ENCODE assay signal across 15 cellular contexts in the genomic region with DNA sequence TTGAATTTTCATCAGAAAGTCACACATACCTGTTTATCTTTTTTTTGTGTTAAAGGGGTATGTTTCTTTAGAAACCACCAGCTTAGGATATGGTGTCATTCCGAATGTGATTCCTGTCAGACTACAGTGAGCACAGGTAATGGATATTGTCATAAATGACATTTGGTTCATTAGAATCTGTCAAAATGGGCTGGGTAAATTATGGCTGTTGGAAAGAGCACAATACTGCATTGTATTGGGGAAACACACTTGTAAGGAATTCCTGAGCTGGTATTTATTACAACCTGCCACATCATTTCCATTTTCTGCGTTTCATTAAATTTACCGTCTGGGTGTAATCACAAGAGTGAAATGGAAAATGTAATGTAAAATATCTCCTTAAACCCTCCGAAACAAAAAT.
DNase-seq lines count a peak whose midpoint lies in the region; ATAC-seq and TF ChIP-seq lines count a peak whose summit lies in the region.
"Had no signal": no experiment of that assay in that cellular context is flagged by ENCODE, and none has a peak within 500 bp of the region (broad histone marks: within the 10 kb centered on the region; RNA-seq: fewer than 3 reads in every experiment).

No MANE protein-coding gene starts in this region.

- H3K9me3 ChIP-seq in HUES48 (ENCODE audit: control insufficient read depth, insufficient read depth, low read length) (no peaks in the 10 kb centered on the region), RWPE2 (ENCODE audit: severe bottlenecking) (no peaks in the 10 kb centered on the region), skeletal muscle satellite cell (replicated peaks; ENCODE audit: low read length) (no peaks in the 10 kb centered on the region)
- H3K9me3 ChIP-seq: HAP-1, Peyer's patch had no signal

- H3K27me3 ChIP-seq in HUES48 (ENCODE audit: control insufficient read depth, insufficient read depth, low read length) (no peaks in the 10 kb centered on the region), RWPE2 (ENCODE audit: insufficient read depth, poor library complexity, severe bottlenecking) (no peaks in the 10 kb centered on the region), skeletal muscle satellite cell (ENCODE audit: control insufficient read depth, insufficient read depth, low read length) (no peaks in the 10 kb centered on the region)
- H3K27me3 ChIP-seq: Peyer's patch had no signal

- peak; percentile 1 for ATAC-seq in RWPE2 (ENCODE audit: low read depth)
- ATAC-seq in HG03520 (IDR thresholded peaks at IDR 0.05; ENCODE audit: unreplicated experiment) = no peak
- ATAC-seq: SK-N-SH treated with all-trans-retinoic acid at 6 μM for 48 hours had no signal

- H3K27ac ChIP-seq in HUES48 (ENCODE audit: low read depth, low read length) = peak overlapping the region; percentile 8
- H3K27ac ChIP-seq in RWPE2 (ENCODE audit: poor library complexity, severe bottlenecking) = peak overlapping the region; percentile 93
- peak overlapping the region; percentile 92 for H3K27ac ChIP-seq in epithelial cell of prostate
- H3K27ac ChIP-seq: Peyer's patch had no signal

- H3K36me3 ChIP-seq in HUES48 (ENCODE audit: control insufficient read depth, insufficient read depth, low read length) = no peaks in the 10 kb centered on the region
- no peaks in the 10 kb centered on the region for H3K36me3 ChIP-seq in RWPE2 (ENCODE audit: low read depth)
- H3K36me3 ChIP-seq in skeletal muscle satellite cell (ENCODE audit: insufficient read depth, low read length) = no peaks in the 10 kb centered on the region
- H3K36me3 ChIP-seq: HAP-1, Peyer's patch had no signal

- H3K4me1 ChIP-seq in HUES48 (ENCODE audit: control insufficient read depth, insufficient read depth, low read length) (peaks cover 17% of the 10 kb centered on the region), RWPE2 (ENCODE audit: insufficient read depth, poor library complexity, severe bottlenecking) (peaks cover 30% of the 10 kb centered on the region), skeletal muscle satellite cell (ENCODE audit: control insufficient read depth, insufficient read depth, low read length) (peaks cover 23% of the 10 kb centered on the region)
- H3K4me1 ChIP-seq: HAP-1, Peyer's patch had no signal

- DNase-seq in RWPE2 (ENCODE audit: low spot score) (no peak), epithelial cell of prostate (ENCODE audit: low read depth, low spot score) (no peak), cardiac septum (ENCODE audit: low spot score) (no peak), COLO829 (ENCODE audit: low spot score) (no peak)
- DNase-seq: DMS79, NCI-H1417 treated with DMSO at 0.1 percent for 48 hours, NCI-H2029 treated with DMSO at 0.1 percent for 48 hours, NCI-H510A, Peyer's patch, Right ventricle myocardium superior had no signal

- H3K9ac ChIP-seq in HUES48 (ENCODE audit: low read depth, low read length) (no peak overlapping the region), skeletal muscle satellite cell (ENCODE audit: low read depth, low read length) (no peak overlapping the region)

- no peak for TF ChIP-seq CTCF in RWPE2 (IDR thresholded peaks at IDR 0.05; ENCODE audit: poor library complexity, severe bottlenecking)

- intact Hi-C loops in cardiac septum (cut with DNase I) = loop anchor here (10.0 kb wide), 1 partner anchor 302 kb away; no protein-coding TSS in a partner anchor

- peak overlapping the region; percentile 31 for H3K4me2 ChIP-seq in skeletal muscle satellite cell (ENCODE audit: low read length)

- H3K4me3 ChIP-seq in HUES48 (ENCODE audit: low read depth, low read length) (no peak overlapping the region), RWPE2 (ENCODE audit: severe bottlenecking) (no peak overlapping the region), skeletal muscle satellite cell (ENCODE audit: low read length) (no peak overlapping the region)
- H3K4me3 ChIP-seq: HAP-1, Peyer's patch had no signal

Comparison
In these comparisons a context has a peak if more than half of its experiments do, and no peak if none do; other contexts are left out.
1. H3K27ac ChIP-seq: peak in every context shown above with its lines; median percentile 93 in RWPE2; 92 in epithelial cell of prostate; 8 in HUES48.